In the genomic region with DNA sequence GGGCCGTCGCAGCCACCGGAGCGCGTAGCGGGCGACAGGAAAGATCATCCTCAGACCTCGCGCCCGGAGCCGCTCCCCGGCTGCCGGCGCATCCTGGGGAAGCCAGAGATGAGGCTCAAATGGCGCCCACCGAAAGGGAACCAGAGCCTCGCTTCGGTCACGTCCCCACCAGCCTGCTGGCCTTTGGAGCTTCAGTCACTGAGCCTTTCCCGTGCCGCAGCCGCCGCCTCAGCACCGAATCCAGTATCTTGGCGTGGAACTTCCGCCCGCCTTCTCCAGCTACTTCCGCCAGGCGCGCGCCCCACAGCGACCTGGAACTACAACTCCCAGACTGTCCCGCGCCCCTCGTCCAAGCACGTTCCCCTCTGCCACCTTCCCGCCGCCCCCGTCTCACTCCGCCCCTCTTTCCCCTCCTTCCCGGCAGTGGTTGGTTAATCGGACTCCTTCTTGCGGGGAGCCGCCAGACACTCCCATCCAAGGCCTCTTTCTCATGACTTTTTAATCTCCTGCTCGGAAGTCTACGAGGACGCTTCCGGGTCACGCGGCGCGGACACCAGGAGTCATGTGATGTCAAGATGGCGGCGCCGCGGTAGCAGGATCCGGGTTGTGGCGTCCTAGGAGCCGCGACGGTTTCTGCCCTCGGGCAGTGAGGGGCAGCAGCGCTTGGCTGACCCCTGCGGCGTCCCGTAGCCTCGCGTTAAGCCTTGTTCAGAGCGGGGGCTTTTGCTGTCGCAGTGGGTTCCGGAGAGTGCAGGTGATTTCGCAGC, we compare ENCODE assay signal across 8 cellular contexts. TPM values are rescaled to one million over a fixed set of nuclear protein-coding genes. Genes with fewer than 3 reads are reported as not detected.
DNase-seq lines count a peak whose midpoint lies in the region; ATAC-seq and TF ChIP-seq lines count a peak whose summit lies in the region.

A gene with protein sequence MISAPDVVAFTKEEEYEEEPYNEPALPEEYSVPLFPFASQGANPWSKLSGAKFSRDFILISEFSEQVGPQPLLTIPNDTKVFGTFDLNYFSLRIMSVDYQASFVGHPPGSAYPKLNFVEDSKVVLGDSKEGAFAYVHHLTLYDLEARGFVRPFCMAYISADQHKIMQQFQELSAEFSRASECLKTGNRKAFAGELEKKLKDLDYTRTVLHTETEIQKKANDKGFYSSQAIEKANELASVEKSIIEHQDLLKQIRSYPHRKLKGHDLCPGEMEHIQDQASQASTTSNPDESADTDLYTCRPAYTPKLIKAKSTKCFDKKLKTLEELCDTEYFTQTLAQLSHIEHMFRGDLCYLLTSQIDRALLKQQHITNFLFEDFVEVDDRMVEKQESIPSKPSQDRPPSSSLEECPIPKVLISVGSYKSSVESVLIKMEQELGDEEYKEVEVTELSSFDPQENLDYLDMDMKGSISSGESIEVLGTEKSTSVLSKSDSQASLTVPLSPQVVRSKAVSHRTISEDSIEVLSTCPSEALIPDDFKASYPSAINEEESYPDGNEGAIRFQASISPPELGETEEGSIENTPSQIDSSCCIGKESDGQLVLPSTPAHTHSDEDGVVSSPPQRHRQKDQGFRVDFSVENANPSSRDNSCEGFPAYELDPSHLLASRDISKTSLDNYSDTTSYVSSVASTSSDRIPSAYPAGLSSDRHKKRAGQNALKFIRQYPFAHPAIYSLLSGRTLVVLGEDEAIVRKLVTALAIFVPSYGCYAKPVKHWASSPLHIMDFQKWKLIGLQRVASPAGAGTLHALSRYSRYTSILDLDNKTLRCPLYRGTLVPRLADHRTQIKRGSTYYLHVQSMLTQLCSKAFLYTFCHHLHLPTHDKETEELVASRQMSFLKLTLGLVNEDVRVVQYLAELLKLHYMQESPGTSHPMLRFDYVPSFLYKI (plus strand): TSS at position 563 of the 767 bp plus-strand sequence. CDS start 497 bp downstream, outside the sequence.
A gene with protein sequence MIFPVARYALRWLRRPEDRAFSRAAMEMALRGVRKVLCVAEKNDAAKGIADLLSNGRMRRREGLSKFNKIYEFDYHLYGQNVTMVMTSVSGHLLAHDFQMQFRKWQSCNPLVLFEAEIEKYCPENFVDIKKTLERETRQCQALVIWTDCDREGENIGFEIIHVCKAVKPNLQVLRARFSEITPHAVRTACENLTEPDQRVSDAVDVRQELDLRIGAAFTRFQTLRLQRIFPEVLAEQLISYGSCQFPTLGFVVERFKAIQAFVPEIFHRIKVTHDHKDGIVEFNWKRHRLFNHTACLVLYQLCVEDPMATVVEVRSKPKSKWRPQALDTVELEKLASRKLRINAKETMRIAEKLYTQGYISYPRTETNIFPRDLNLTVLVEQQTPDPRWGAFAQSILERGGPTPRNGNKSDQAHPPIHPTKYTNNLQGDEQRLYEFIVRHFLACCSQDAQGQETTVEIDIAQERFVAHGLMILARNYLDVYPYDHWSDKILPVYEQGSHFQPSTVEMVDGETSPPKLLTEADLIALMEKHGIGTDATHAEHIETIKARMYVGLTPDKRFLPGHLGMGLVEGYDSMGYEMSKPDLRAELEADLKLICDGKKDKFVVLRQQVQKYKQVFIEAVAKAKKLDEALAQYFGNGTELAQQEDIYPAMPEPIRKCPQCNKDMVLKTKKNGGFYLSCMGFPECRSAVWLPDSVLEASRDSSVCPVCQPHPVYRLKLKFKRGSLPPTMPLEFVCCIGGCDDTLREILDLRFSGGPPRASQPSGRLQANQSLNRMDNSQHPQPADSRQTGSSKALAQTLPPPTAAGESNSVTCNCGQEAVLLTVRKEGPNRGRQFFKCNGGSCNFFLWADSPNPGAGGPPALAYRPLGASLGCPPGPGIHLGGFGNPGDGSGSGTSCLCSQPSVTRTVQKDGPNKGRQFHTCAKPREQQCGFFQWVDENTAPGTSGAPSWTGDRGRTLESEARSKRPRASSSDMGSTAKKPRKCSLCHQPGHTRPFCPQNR (minus strand): TSS at position 264 of the 767 bp plus-strand sequence. CDS start 216 bp downstream, at position 48.

- H3K27ac Mint-ChIP-seq in T-helper 17 cell = peak within 1 kb of the TSS; percentile 99
- H3K27ac Mint-ChIP-seq in progenitor cell of endocrine pancreas = peak within 1 kb of the TSS; percentile 100

- H3K9me3 ChIP-seq in T-helper 17 cell (ENCODE audit: control insufficient read depth, low read length, poor library complexity, severe bottlenecking) (no peaks in the 10 kb centered on the region), left ventricle myocardium inferior (replicated peaks) (no peaks in the 10 kb centered on the region)

- TF ChIP-seq POLR2A in GM15510 (IDR thresholded peaks at IDR 0.05; ENCODE audit: borderline replicate concordance, extremely low read depth, insufficient read length) = peak; percentile 62

- H3K4me3 Mint-ChIP-seq in T-helper 17 cell = peak within 1 kb of the TSS; percentile 98
- H3K4me3 Mint-ChIP-seq in progenitor cell of endocrine pancreas (ENCODE audit: low read depth) = peak within 1 kb of the TSS; percentile 100

- intact Hi-C loops in left ventricle myocardium inferior (cut with micrococcal nuclease) = no loop called here

- H3K27me3 ChIP-seq in left ventricle myocardium inferior (ENCODE audit: low read depth) = no peaks in the 10 kb centered on the region

- peak within 1 kb of the TSS; percentile 91 for H3K27ac ChIP-seq in left ventricle myocardium inferior (replicated peaks)

- peaks cover 76% of the 10 kb centered on the region for H3K4me1 ChIP-seq in left ventricle myocardium inferior

- peaks cover 51% of the 10 kb centered on the region for H3K4me1 Mint-ChIP-seq in T-helper 17 cell
- H3K4me1 Mint-ChIP-seq in progenitor cell of endocrine pancreas (ENCODE audit: low read depth) = peaks cover 38% of the 10 kb centered on the region

- peaks cover 28% of the 10 kb centered on the region for H3K36me3 ChIP-seq in left ventricle myocardium inferior

- no peaks in the 10 kb centered on the region for H3K27me3 Mint-ChIP-seq in T-helper 17 cell
- H3K27me3 Mint-ChIP-seq in progenitor cell of endocrine pancreas = no peaks in the 10 kb centered on the region

- peak within 1 kb of the TSS; percentile 90 for H3K4me3 ChIP-seq in left ventricle myocardium inferior

- H3K9me3 Mint-ChIP-seq in progenitor cell of endocrine pancreas (ENCODE audit: low read depth) = no peaks in the 10 kb centered on the region

- TF ChIP-seq CTCF in left ventricle myocardium inferior (IDR thresholded peaks at IDR 0.05; ENCODE audit: borderline replicate concordance) (no peak), progenitor cell of endocrine pancreas (IDR thresholded peaks at IDR 0.05; ENCODE audit: unreplicated experiment) (no peak)

- H3K36me3 Mint-ChIP-seq in T-helper 17 cell (ENCODE audit: low read depth) = no peaks in the 10 kb centered on the region
- peaks cover 10% of the 10 kb centered on the region for H3K36me3 Mint-ChIP-seq in progenitor cell of endocrine pancreas (ENCODE audit: insufficient read depth)

- ATAC-seq in HG02885 (IDR thresholded peaks at IDR 0.05; ENCODE audit: poor library complexity, unreplicated experiment) = peak; percentile 85
- peak; percentile 94 for ATAC-seq in T-helper 17 cell

- peak; percentile 92 for DNase-seq in NCI-H1694 treated with DMSO at 0.1 percent for 48 hours (lab: John Stamatoyannopoulos, UW)
- DNase-seq in T-helper 17 cell = peak; percentile 91 to 98 (median 93)
- peak; percentile 84 to 100 (median 96) for DNase-seq in amygdala (lab: John Stamatoyannopoulos, UW)
- peak; percentile 99 for DNase-seq in left ventricle myocardium inferior
- DNase-seq in progenitor cell of endocrine pancreas (ENCODE audit: low spot score, unreplicated experiment) = peak; percentile 87
- peak; percentile 99 for DNase-seq in ureter (ENCODE audit: low spot score)

RNA-seq across cellular contexts. Expression of the first gene that starts in this region (rescaled TPM):
- 10 to 100 TPM; 37.9 to 51.6 TPM for total RNA-seq in T-helper 17 cell
- total RNA-seq in left ventricle myocardium inferior = 12.3 TPM
- total RNA-seq in progenitor cell of endocrine pancreas = 16.6 and 17.7 TPM in 2 replicates
- total RNA-seq in ureter = 22.3 TPM

RNA-seq across cellular contexts. Expression of the second gene that starts in this region (rescaled TPM):
- 10 to 100 TPM; 31.8 to 38.4 TPM for total RNA-seq in T-helper 17 cell
- total RNA-seq in left ventricle myocardium inferior = 10.4 TPM
- total RNA-seq in progenitor cell of endocrine pancreas = 60.4 and 63.2 TPM in 2 replicates
- total RNA-seq in ureter = 42.7 TPM

Comparison
In these comparisons a context has a peak if more than half of its experiments do, and no peak if none do; other contexts are left out.
1. Peak in every context shown above with its lines: DNase-seq, ATAC-seq, H3K4me3 ChIP-seq and H3K27ac ChIP-seq.